Comparison of ENCODE assay signal across 10 cellular contexts in genomic region chr11:65078786-65079342, GRCh38. TPM values are rescaled to one million over a fixed set of nuclear protein-coding genes. Genes with fewer than 3 reads are reported as not detected.
A peak's percentile ranks its signal among the peaks of the same experiment; 100 is the strongest.
DNase-seq lines count a peak whose midpoint lies in the region; ATAC-seq, FAIRE-seq and TF ChIP-seq lines count a peak whose summit lies in the region.
"Had no signal": no experiment of that assay in that cellular context is flagged by ENCODE, and none has a peak within 500 bp of the region (broad histone marks: within the 10 kb centered on the region; RNA-seq: fewer than 3 reads in every experiment).

No MANE protein-coding gene starts in this region.

- in situ Hi-C loops in HepG2 (cut with HindIII; ENCODE audit: extremely low pct_ligation_motif_present, low pct_unique_long_range_greater_than_20kb), result no loop called here

- H3K4me1 ChIP-seq in HepG2 (ENCODE audit: insufficient read depth, low read length) (peaks cover 36% of the 10 kb centered on the region), right lobe of liver (peaks cover 0 to 6% (median 0%) of the 10 kb centered on the region in 4 donors)

- peaks cover 28% of the 10 kb centered on the region for H3K79me2 ChIP-seq in HepG2 (ENCODE audit: insufficient read depth, low read length)

- CTCF ChIA-PET in HepG2 (lab: Yijun Ruan, JAX; ENCODE audit: low intra/inter-chr PET ratio, low total read pairs), result interaction anchor here (0.8 to 2.3 kb wide), 2 partner anchors 50 to 65 kb away, joined by 6 to 17 read pairs; partner anchors contain the start of genes ARL2 and SNX15
- CTCF ChIA-PET in WTC11 (lab: Charles Lee), result interaction anchor here (0.6 to 1.8 kb wide), 3 partner anchors 10 to 249 kb away, joined by 3 to 4 read pairs (median 4); a partner anchor contains a TSS

- no peak overlapping the region for H3K4me3 Mint-ChIP-seq in WTC11
- H3K4me3 Mint-ChIP-seq in stimulated activated naive CD8-positive, alpha-beta T cell treated with anti-CD3 and anti-CD28 coated beads, Interleukin-15, amount 100 ng/mL, for 72 hours, result peak overlapping the region; percentile 51 to 52

- H3K27ac ChIP-seq in HepG2 (ENCODE audit: extremely low read length, insufficient read depth, low read length), result peak overlapping the region; percentile 27
- H3K27ac ChIP-seq in right lobe of liver, result no peak overlapping the region
- H3K27ac ChIP-seq: esophagus muscularis mucosa, stomach had no signal

- no peak for DNase-seq in HepG2 (ENCODE audit: low spot score)
- no peak for DNase-seq in right lobe of liver
- DNase-seq in WTC11 (ENCODE audit: low spot score), result no peak
- DNase-seq in stimulated activated naive CD8-positive, alpha-beta T cell treated with anti-CD3 and anti-CD28 coated beads, Interleukin-15, amount 100 ng/mL, for 72 hours, result no peak
- no peak for DNase-seq in OCI-M2 (lab: John Stamatoyannopoulos, UW; ENCODE audit: unreplicated experiment)
- DNase-seq in NCI-H226, result no peak
- DNase-seq: activated gamma-delta T cell had no signal

- peaks cover 15% of the 10 kb centered on the region for H3K4me1 Mint-ChIP-seq in WTC11
- peaks cover 63% of the 10 kb centered on the region for H3K4me1 Mint-ChIP-seq in stimulated activated naive CD8-positive, alpha-beta T cell treated with anti-CD3 and anti-CD28 coated beads, Interleukin-15, amount 100 ng/mL, for 72 hours

- H3K9ac ChIP-seq in HepG2 (ENCODE audit: insufficient read depth, low read depth, low read length), result no peak overlapping the region

- TF ChIP-seq CTCF in HepG2 (CRISPR knock-in tag; IDR thresholded peaks at IDR 0.05) (no peak), right lobe of liver (IDR thresholded peaks at IDR 0.05) (no peak), WTC11 (IDR thresholded peaks at IDR 0.05) (no peak)

- no peaks in the 10 kb centered on the region for H3K9me3 Mint-ChIP-seq in WTC11
- H3K9me3 Mint-ChIP-seq in stimulated activated naive CD8-positive, alpha-beta T cell treated with anti-CD3 and anti-CD28 coated beads, Interleukin-15, amount 100 ng/mL, for 72 hours, result no peaks in the 10 kb centered on the region

- H4K20me1 ChIP-seq in HepG2 (ENCODE audit: insufficient read depth, low read length), result no peaks in the 10 kb centered on the region

- H3K9me3 ChIP-seq in HepG2 (ENCODE audit: low read length) (no peaks in the 10 kb centered on the region), right lobe of liver (no peaks in the 10 kb centered on the region)
- H3K9me3 ChIP-seq: esophagus muscularis mucosa, stomach had no signal

- POLR2A ChIA-PET in HepG2 (lab: Yijun Ruan, JAX) (no interaction called here), WTC11 (lab: Charles Lee) (no interaction called here)

- no peak for TF ChIP-seq POLR2A in HepG2 (IDR thresholded peaks at IDR 0.05; ENCODE audit: insufficient read depth in 1 of 2, low read depth in 2 of 2, low read length in 2 of 2)
- no peak for TF ChIP-seq POLR2A in right lobe of liver (IDR thresholded peaks at IDR 0.05)

- peaks cover 11 to 27% of the 10 kb centered on the region in 2 experiments for H3K36me3 ChIP-seq in HepG2 (replicated peaks in 1 of 2; ENCODE audit: control insufficient read depth in 1 of 2, insufficient read depth in 2 of 2, low read length in 2 of 2)
- no peaks in the 10 kb centered on the region for H3K36me3 ChIP-seq in right lobe of liver
- H3K36me3 ChIP-seq: esophagus muscularis mucosa had no signal

- no peaks in the 10 kb centered on the region; a peak in 1 of 5 replicates for H3K27me3 ChIP-seq in HepG2 (ENCODE audit: control insufficient read depth in 1 of 2, insufficient read depth in 2 of 2, low read length in 2 of 2)
- no peaks in the 10 kb centered on the region for H3K27me3 ChIP-seq in right lobe of liver
- H3K27me3 ChIP-seq: esophagus muscularis mucosa, stomach had no signal

- intact Hi-C loops in HepG2 (cut with micrococcal nuclease; ENCODE audit: unreplicated experiment) (loop anchor here (2.0 to 5.0 kb wide), 2 partner anchors 52 to 64 kb away; partner anchors contain the start of genes ARL2 and SNX15), right lobe of liver (cut with DNase I) (no loop called here)

- no peak overlapping the region for H3K4me2 ChIP-seq in HepG2 (ENCODE audit: low read depth, low read length)

- no peaks in the 10 kb centered on the region for H3K27me3 Mint-ChIP-seq in WTC11 (ENCODE audit: low read depth)
- no peaks in the 10 kb centered on the region for H3K27me3 Mint-ChIP-seq in stimulated activated naive CD8-positive, alpha-beta T cell treated with anti-CD3 and anti-CD28 coated beads, Interleukin-15, amount 100 ng/mL, for 72 hours

- peak overlapping the region; percentile 54 for H3K27ac Mint-ChIP-seq in WTC11
- peak overlapping the region; percentile 70 to 72 for H3K27ac Mint-ChIP-seq in stimulated activated naive CD8-positive, alpha-beta T cell treated with anti-CD3 and anti-CD28 coated beads, Interleukin-15, amount 100 ng/mL, for 72 hours

- TF ChIP-seq EP300 in HepG2 (IDR thresholded peaks at IDR 0.05; ENCODE audit: low read depth in 2 of 2, low read length in 2 of 2) (no peak), HepG2 (CRISPR knock-in tag; IDR thresholded peaks at IDR 0.05; ENCODE audit: borderline replicate concordance) (no peak)

- 98% methylated on average over 6 of the region's 9 CpGs for WGBS in HepG2 (ENCODE audit: low lambda C conversion rate)
- 100% methylated on average over 2 of the region's 9 CpGs for WGBS in right lobe of liver (ENCODE audit: insufficient coverage, low coverage, low lambda C conversion rate, missing lambda C conversion rate)

- no peak for TF ChIP-seq RAD21 in HepG2 (CRISPR knock-in tag; IDR thresholded peaks at IDR 0.05)

- peaks cover 61% of the 10 kb centered on the region for H3K36me3 Mint-ChIP-seq in WTC11

- no TSS peak for BruUV-seq in HepG2 (replicated peaks; lab: Mats Ljungman, UMichigan)

- no peak overlapping the region for H2AFZ ChIP-seq in HepG2 (ENCODE audit: low read length)

- FAIRE-seq in HepG2 (lab: Jason Lieb, UNC), result no peak

- H3K4me3 ChIP-seq in HepG2 (replicated peaks in 1 of 3; ENCODE audit: insufficient read depth in 1 of 3, low read depth in 2 of 3, low read length in 3 of 3) (no peak overlapping the region), right lobe of liver (no peak overlapping the region)
- H3K4me3 ChIP-seq: esophagus muscularis mucosa, stomach had no signal

- ATAC-seq in HepG2 (no peak), right lobe of liver (no peak), WTC11 (no peak)
- no peak for ATAC-seq in stimulated activated naive CD8-positive, alpha-beta T cell treated with anti-CD3 and anti-CD28 coated beads, Interleukin-15, amount 100 ng/mL, for 72 hours

RNA-seq across cellular contexts. Expression of gene CDCA5, which starts 5.0 kb away (rescaled TPM):
- total RNA-seq in HepG2 (2016; rRNA removed; fragmentation: Illumina TruSeq; extraction: Trizol) (50.6 and 63.1 TPM in 2 replicates), right lobe of liver (1 to 10 TPM in 3 of 6 experiments, under 1 TPM in 3; 0.31 to 2.3 (median 1.0) TPM), WTC11 (2021) (80.6 to 95.9 TPM (median 86.9 TPM) in 3 replicates)
- total RNA-seq in HepG2 (2016; cell fraction: cytosol; rRNA removed; fragmentation: Illumina TruSeq; extraction: Trizol; ENCODE audit: low read depth), result 10.5 and 13.6 TPM in 2 replicates
- 51.6 and 54.0 TPM in 2 replicates for total RNA-seq in HepG2 (2016; cell fraction: insoluble cytoplasmic fraction; rRNA removed; fragmentation: Illumina TruSeq; extraction: Trizol)
- 34.2 and 34.8 TPM in 2 replicates for total RNA-seq in HepG2 (2016; cell fraction: membrane; rRNA removed; fragmentation: Illumina TruSeq; extraction: Trizol)
- 28.5 and 29.9 TPM in 2 replicates for total RNA-seq in HepG2 (2016; cell fraction: nucleus; rRNA removed; fragmentation: Illumina TruSeq; extraction: Trizol)
- polyA plus RNA-seq in HepG2 (2011; rRNA removed), result 9.8 and 13.5 TPM in 2 replicates
- polyA plus RNA-seq in HepG2 (2011; cell fraction: cytosol; rRNA removed), result 9.8 and 14.9 TPM in 2 replicates
- 13.0 and 18.3 TPM in 2 replicates for polyA plus RNA-seq in HepG2 (2011; cell fraction: nucleus; rRNA removed)
- polyA plus RNA-seq in HepG2 (2012), result 9.0 and 19.7 TPM in 2 replicates
- polyA plus RNA-seq in HepG2 (2016; cell fraction: cytosol; fragmentation: Illumina TruSeq; extraction: Trizol; ENCODE audit: low read depth), result 10.9 and 11.2 TPM in 2 replicates
- 71.5 and 74.3 TPM in 2 replicates for polyA plus RNA-seq in HepG2 (2016; cell fraction: insoluble cytoplasmic fraction; fragmentation: Illumina TruSeq; extraction: Trizol; ENCODE audit: low read depth)
- 26.4 and 29.7 TPM in 2 replicates for polyA plus RNA-seq in HepG2 (2016; cell fraction: membrane; fragmentation: Illumina TruSeq; extraction: Trizol; ENCODE audit: low read depth)
- 62.8 and 64.8 TPM in 2 replicates for polyA plus RNA-seq in HepG2 (2016; cell fraction: nucleus; fragmentation: Illumina TruSeq; extraction: Trizol; ENCODE audit: insufficient read depth, low read depth)
- 21.2 and 61.0 TPM in 2 replicates for polyA minus RNA-seq in HepG2 (2011; rRNA and poly(A)+ RNA removed; ENCODE audit: low replicate concordance)
- polyA minus RNA-seq in HepG2 (2011; cell fraction: cytosol; rRNA and poly(A)+ RNA removed), result 8.1 and 8.3 TPM in 2 replicates
- polyA minus RNA-seq in HepG2 (2011; cell fraction: nucleus; rRNA and poly(A)+ RNA removed), result 7.0 and 10.6 TPM in 2 replicates

RNA-seq across cellular contexts. Expression of gene ZFPL1, which starts 5.2 kb away (rescaled TPM):
- total RNA-seq in HepG2 (2016; rRNA removed; fragmentation: Illumina TruSeq; extraction: Trizol) (27.6 and 32.2 TPM in 2 replicates), right lobe of liver (10 to 100 TPM; 15.4 to 22.4 (median 18.0) TPM), WTC11 (2021) (32.2 to 33.8 TPM (median 32.8 TPM) in 3 replicates)
- total RNA-seq in HepG2 (2016; cell fraction: cytosol; rRNA removed; fragmentation: Illumina TruSeq; extraction: Trizol; ENCODE audit: low read depth), result 18.5 and 24.3 TPM in 2 replicates
- 23.3 and 34.5 TPM in 2 replicates for total RNA-seq in HepG2 (2016; cell fraction: insoluble cytoplasmic fraction; rRNA removed; fragmentation: Illumina TruSeq; extraction: Trizol)
- total RNA-seq in HepG2 (2016; cell fraction: membrane; rRNA removed; fragmentation: Illumina TruSeq; extraction: Trizol), result 24.9 and 32.0 TPM in 2 replicates
- 20.7 and 22.6 TPM in 2 replicates for total RNA-seq in HepG2 (2016; cell fraction: nucleus; rRNA removed; fragmentation: Illumina TruSeq; extraction: Trizol)
- 49.7 and 56.0 TPM in 2 replicates for polyA plus RNA-seq in HepG2 (2011; rRNA removed)
- 29.9 and 43.2 TPM in 2 replicates for polyA plus RNA-seq in HepG2 (2011; cell fraction: cytosol; rRNA removed)
- polyA plus RNA-seq in HepG2 (2011; cell fraction: nucleus; rRNA removed), result 58.5 and 59.4 TPM in 2 replicates
- polyA plus RNA-seq in HepG2 (2012), result 21.4 and 31.3 TPM in 2 replicates
- 23.6 and 30.1 TPM in 2 replicates for polyA plus RNA-seq in HepG2 (2016; cell fraction: cytosol; fragmentation: Illumina TruSeq; extraction: Trizol; ENCODE audit: low read depth)
- 27.9 and 36.5 TPM in 2 replicates for polyA plus RNA-seq in HepG2 (2016; cell fraction: insoluble cytoplasmic fraction; fragmentation: Illumina TruSeq; extraction: Trizol; ENCODE audit: low read depth)
- polyA plus RNA-seq in HepG2 (2016; cell fraction: membrane; fragmentation: Illumina TruSeq; extraction: Trizol; ENCODE audit: low read depth), result 25.0 and 25.2 TPM in 2 replicates
- polyA plus RNA-seq in HepG2 (2016; cell fraction: nucleus; fragmentation: Illumina TruSeq; extraction: Trizol; ENCODE audit: insufficient read depth, low read depth), result 33.5 and 40.8 TPM in 2 replicates
- 50.7 and 52.3 TPM in 2 replicates for polyA minus RNA-seq in HepG2 (2011; rRNA and poly(A)+ RNA removed; ENCODE audit: low replicate concordance)
- polyA minus RNA-seq in HepG2 (2011; cell fraction: cytosol; rRNA and poly(A)+ RNA removed), result 15.5 and 16.8 TPM in 2 replicates
- polyA minus RNA-seq in HepG2 (2011; cell fraction: nucleus; rRNA and poly(A)+ RNA removed), result 40.4 and 59.2 TPM in 2 replicates

RNA-seq across cellular contexts. Expression of gene VPS51, which starts 17.1 kb away (rescaled TPM):
- 57.4 and 76.3 TPM in 2 replicates for total RNA-seq in HepG2 (2016; rRNA removed; fragmentation: Illumina TruSeq; extraction: Trizol)
- total RNA-seq in HepG2 (2016; cell fraction: cytosol; rRNA removed; fragmentation: Illumina TruSeq; extraction: Trizol; ENCODE audit: low read depth), result 19.9 and 21.8 TPM in 2 replicates
- total RNA-seq in HepG2 (2016; cell fraction: insoluble cytoplasmic fraction; rRNA removed; fragmentation: Illumina TruSeq; extraction: Trizol), result 57.9 and 73.3 TPM in 2 replicates
- total RNA-seq in HepG2 (2016; cell fraction: membrane; rRNA removed; fragmentation: Illumina TruSeq; extraction: Trizol), result 41.6 and 45.8 TPM in 2 replicates
- total RNA-seq in HepG2 (2016; cell fraction: nucleus; rRNA removed; fragmentation: Illumina TruSeq; extraction: Trizol), result 39.3 and 42.6 TPM in 2 replicates
- polyA plus RNA-seq in HepG2 (2011; rRNA removed), result 90.6 and 104 TPM in 2 replicates
- 71.6 and 122 TPM in 2 replicates for polyA plus RNA-seq in HepG2 (2011; cell fraction: cytosol; rRNA removed)
- 109 and 133 TPM in 2 replicates for polyA plus RNA-seq in HepG2 (2011; cell fraction: nucleus; rRNA removed)
- 63.3 and 65.8 TPM in 2 replicates for polyA plus RNA-seq in HepG2 (2012)
- polyA plus RNA-seq in HepG2 (2016; cell fraction: cytosol; fragmentation: Illumina TruSeq; extraction: Trizol; ENCODE audit: low read depth), result 10.5 and 13.0 TPM in 2 replicates
- polyA plus RNA-seq in HepG2 (2016; cell fraction: insoluble cytoplasmic fraction; fragmentation: Illumina TruSeq; extraction: Trizol; ENCODE audit: low read depth), result 57.3 and 57.6 TPM in 2 replicates
- polyA plus RNA-seq in HepG2 (2016; cell fraction: membrane; fragmentation: Illumina TruSeq; extraction: Trizol; ENCODE audit: low read depth), result 31.4 and 34.7 TPM in 2 replicates
- 69.3 and 82.4 TPM in 2 replicates for polyA plus RNA-seq in HepG2 (2016; cell fraction: nucleus; fragmentation: Illumina TruSeq; extraction: Trizol; ENCODE audit: insufficient read depth, low read depth)
- polyA minus RNA-seq in HepG2 (2011; rRNA and poly(A)+ RNA removed; ENCODE audit: low replicate concordance), result 231 and 328 TPM in 2 replicates
- polyA minus RNA-seq in HepG2 (2011; cell fraction: cytosol; rRNA and poly(A)+ RNA removed), result 114 and 132 TPM in 2 replicates
- 53.6 and 55.8 TPM in 2 replicates for polyA minus RNA-seq in HepG2 (2011; cell fraction: nucleus; rRNA and poly(A)+ RNA removed)
- 100 to 1,000 TPM in 2 of 6 experiments, 10 to 100 TPM in 4; 41.5 to 170 (median 50.2) TPM for total RNA-seq in right lobe of liver
- 122 to 136 TPM (median 123 TPM) in 3 replicates for total RNA-seq in WTC11 (2021)

RNA-seq across cellular contexts. Expression of gene NAALADL1, which starts 20.5 kb away (rescaled TPM):
- total RNA-seq in HepG2 (2016; rRNA removed; fragmentation: Illumina TruSeq; extraction: Trizol) (3.4 and 9.3 TPM in 2 replicates), right lobe of liver (1 to 10 TPM in 5 of 6 experiments, under 1 TPM in 1; 0.83 to 3.5 (median 1.4) TPM), WTC11 (2021) (4.5 to 6.1 TPM (median 5.9 TPM) in 3 replicates)
- 1.5 and 2.2 TPM in 2 replicates for total RNA-seq in HepG2 (2016; cell fraction: cytosol; rRNA removed; fragmentation: Illumina TruSeq; extraction: Trizol; ENCODE audit: low read depth)
- total RNA-seq in HepG2 (2016; cell fraction: insoluble cytoplasmic fraction; rRNA removed; fragmentation: Illumina TruSeq; extraction: Trizol), result 3.2 and 9.6 TPM in 2 replicates
- 1.3 and 2.0 TPM in 2 replicates for total RNA-seq in HepG2 (2016; cell fraction: membrane; rRNA removed; fragmentation: Illumina TruSeq; extraction: Trizol)
- 8.8 and 12.8 TPM in 2 replicates for total RNA-seq in HepG2 (2016; cell fraction: nucleus; rRNA removed; fragmentation: Illumina TruSeq; extraction: Trizol)
- polyA plus RNA-seq in HepG2 (2011; rRNA removed), result 33.9 and 67.5 TPM in 2 replicates
- polyA plus RNA-seq in HepG2 (2011; cell fraction: cytosol; rRNA removed), result 24.8 and 27.3 TPM in 2 replicates
- 178 and 181 TPM in 2 replicates for polyA plus RNA-seq in HepG2 (2011; cell fraction: nucleus; rRNA removed)
- polyA plus RNA-seq in HepG2 (2012), result 30.3 and 30.5 TPM in 2 replicates
- polyA plus RNA-seq in HepG2 (2016; cell fraction: cytosol; fragmentation: Illumina TruSeq; extraction: Trizol; ENCODE audit: low read depth), result 1.1 and 1.2 TPM in 2 replicates
- polyA plus RNA-seq in HepG2 (2016; cell fraction: insoluble cytoplasmic fraction; fragmentation: Illumina TruSeq; extraction: Trizol; ENCODE audit: low read depth), result 2.4 and 2.9 TPM in 2 replicates
- polyA plus RNA-seq in HepG2 (2016; cell fraction: membrane; fragmentation: Illumina TruSeq; extraction: Trizol; ENCODE audit: low read depth), result 2.0 and 2.1 TPM in 2 replicates
- 23.7 and 32.1 TPM in 2 replicates for polyA plus RNA-seq in HepG2 (2016; cell fraction: nucleus; fragmentation: Illumina TruSeq; extraction: Trizol; ENCODE audit: insufficient read depth, low read depth)
- 0.09 and 15.4 TPM in 2 replicates for polyA minus RNA-seq in HepG2 (2011; rRNA and poly(A)+ RNA removed; ENCODE audit: low replicate concordance)
- 6.0 and 9.8 TPM in 2 replicates for polyA minus RNA-seq in HepG2 (2011; cell fraction: cytosol; rRNA and poly(A)+ RNA removed)
- polyA minus RNA-seq in HepG2 (2011; cell fraction: nucleus; rRNA and poly(A)+ RNA removed), result 13.3 and 19.3 TPM in 2 replicates
- total RNA-seq: NCI-H460 had no signal

RNA-seq across cellular contexts. Expression of gene TM7SF2, which starts 32.8 kb away (rescaled TPM):
- total RNA-seq in HepG2 (2016; rRNA removed; fragmentation: Illumina TruSeq; extraction: Trizol) (28.8 and 66.9 TPM in 2 replicates), right lobe of liver (100 to 1,000 TPM in 1 of 6 experiments, 10 to 100 TPM in 5; 25.6 to 112 (median 37.8) TPM), WTC11 (2021) (63.8 to 74.9 TPM (median 71.5 TPM) in 3 replicates)
- 49.5 and 66.5 TPM in 2 replicates for total RNA-seq in HepG2 (2016; cell fraction: cytosol; rRNA removed; fragmentation: Illumina TruSeq; extraction: Trizol; ENCODE audit: low read depth)
- total RNA-seq in HepG2 (2016; cell fraction: insoluble cytoplasmic fraction; rRNA removed; fragmentation: Illumina TruSeq; extraction: Trizol), result 29.7 and 70.5 TPM in 2 replicates
- 64.7 and 77.2 TPM in 2 replicates for total RNA-seq in HepG2 (2016; cell fraction: membrane; rRNA removed; fragmentation: Illumina TruSeq; extraction: Trizol)
- total RNA-seq in HepG2 (2016; cell fraction: nucleus; rRNA removed; fragmentation: Illumina TruSeq; extraction: Trizol), result 57.7 and 67.5 TPM in 2 replicates
- polyA plus RNA-seq in HepG2 (2011; rRNA removed), result 56.0 and 75.6 TPM in 2 replicates
- polyA plus RNA-seq in HepG2 (2011; cell fraction: cytosol; rRNA removed), result 60.6 and 76.1 TPM in 2 replicates
- 104 and 129 TPM in 2 replicates for polyA plus RNA-seq in HepG2 (2011; cell fraction: nucleus; rRNA removed)
- 25.8 and 43.4 TPM in 2 replicates for polyA plus RNA-seq in HepG2 (2012)
- polyA plus RNA-seq in HepG2 (2016; cell fraction: cytosol; fragmentation: Illumina TruSeq; extraction: Trizol; ENCODE audit: low read depth), result 66.7 and 89.2 TPM in 2 replicates
- 41.3 and 42.6 TPM in 2 replicates for polyA plus RNA-seq in HepG2 (2016; cell fraction: insoluble cytoplasmic fraction; fragmentation: Illumina TruSeq; extraction: Trizol; ENCODE audit: low read depth)
- polyA plus RNA-seq in HepG2 (2016; cell fraction: membrane; fragmentation: Illumina TruSeq; extraction: Trizol; ENCODE audit: low read depth), result 71.6 and 83.6 TPM in 2 replicates
- polyA plus RNA-seq in HepG2 (2016; cell fraction: nucleus; fragmentation: Illumina TruSeq; extraction: Trizol; ENCODE audit: insufficient read depth, low read depth), result 137 and 142 TPM in 2 replicates
- polyA minus RNA-seq in HepG2 (2011; rRNA and poly(A)+ RNA removed; ENCODE audit: low replicate concordance), result 18.1 and 162 TPM in 2 replicates
- 25.1 and 27.4 TPM in 2 replicates for polyA minus RNA-seq in HepG2 (2011; cell fraction: cytosol; rRNA and poly(A)+ RNA removed)
- polyA minus RNA-seq in HepG2 (2011; cell fraction: nucleus; rRNA and poly(A)+ RNA removed), result 28.7 and 33.4 TPM in 2 replicates
